8 cellular contexts compared by ENCODE assay signal in genomic region chr10:61897671-61898434, GRCh38. TPM values are rescaled to one million over a fixed set of nuclear protein-coding genes. Genes with fewer than 3 reads are reported as not detected.
DNase-seq lines count a peak whose midpoint lies in the region; ATAC-seq and TF ChIP-seq lines count a peak whose summit lies in the region.

No MANE protein-coding gene starts in this region.

- intact Hi-C loops in HCT116 (cut with micrococcal nuclease) = no loop called here
- intact Hi-C loops in activated CD4-positive, alpha-beta memory T cell treated with anti-CD3 and anti-CD28 coated beads for 36 hours (cut with micrococcal nuclease) = loop anchor here (1.0 to 5.0 kb wide), 4 partner anchors 16 to 529 kb away; no protein-coding TSS in a partner anchor

- peaks cover 6% of the 10 kb centered on the region for H3K36me3 Mint-ChIP-seq in activated CD4-positive, alpha-beta memory T cell treated with anti-CD3 and anti-CD28 coated beads for 36 hours
- peaks cover 7% of the 10 kb centered on the region for H3K36me3 Mint-ChIP-seq in natural killer cell treated with Interleukin-12 subunit alpha and Interleukin-12 subunit beta and Interleukin-15 and Interleukin-18, amount 100 ng/mL, for 72 hours

- H3K4me1 Mint-ChIP-seq in activated CD4-positive, alpha-beta memory T cell treated with anti-CD3 and anti-CD28 coated beads for 36 hours (ENCODE audit: low read depth) = peaks cover 41% of the 10 kb centered on the region
- peaks cover 41 to 47% of the 10 kb centered on the region in 2 donors for H3K4me1 Mint-ChIP-seq in natural killer cell treated with Interleukin-12 subunit alpha and Interleukin-12 subunit beta and Interleukin-15 and Interleukin-18, amount 100 ng/mL, for 72 hours (ENCODE audit: low read depth in 2 of 2)

- H3K4me3 Mint-ChIP-seq in activated CD4-positive, alpha-beta memory T cell treated with anti-CD3 and anti-CD28 coated beads for 36 hours = peak overlapping the region; percentile 66
- H3K4me3 Mint-ChIP-seq in natural killer cell treated with Interleukin-12 subunit alpha and Interleukin-12 subunit beta and Interleukin-15 and Interleukin-18, amount 100 ng/mL, for 72 hours = peak overlapping the region; percentile 95

- POLR2A ChIA-PET in HCT116 (lab: Charles Lee) = no interaction called here
- POLR2A ChIA-PET in activated CD4-positive, alpha-beta memory T cell treated with anti-CD3 and anti-CD28 coated beads for 36 hours (lab: Charles Lee) = interaction anchor here (1.0 to 1.8 kb wide), 2 partner anchors 36 to 41 kb away, joined by 3 to 10 read pairs; no protein-coding TSS in a partner anchor

- no TSS peak for BruUV-seq in HCT116 (replicated peaks; lab: Mats Ljungman, UMichigan)

- H3K27ac Mint-ChIP-seq in activated CD4-positive, alpha-beta memory T cell treated with anti-CD3 and anti-CD28 coated beads for 36 hours = peak overlapping the region; percentile 95
- H3K27ac Mint-ChIP-seq in natural killer cell treated with Interleukin-12 subunit alpha and Interleukin-12 subunit beta and Interleukin-15 and Interleukin-18, amount 100 ng/mL, for 72 hours = peak overlapping the region; percentile 90 to 93

- TF ChIP-seq POLR2A in HCT116 (IDR thresholded peaks at IDR 0.05; ENCODE audit: borderline replicate concordance, extremely low read depth, insufficient read depth, insufficient read length) = no peak

- H3K4me2 ChIP-seq in HCT116 (ENCODE audit: low read length) = peak overlapping the region; percentile 94

- H3K4me3 ChIP-seq in BE2C (ENCODE audit: low read depth, low read length) (peak overlapping the region; percentile 83), HCT116 (replicated peaks in 1 of 2; ENCODE audit: low read depth in 1 of 2, low read length in 2 of 2) (peak overlapping the region in 1 of 2 experiments; percentile 75; a peak in 1 of 4 replicates), fibroblast of villous mesenchyme (ENCODE audit: low read depth, low read length) (peak overlapping the region; percentile 24)

- peak overlapping the region; percentile 68 for H3K9ac ChIP-seq in HCT116 (ENCODE audit: low read length)

- H3K79me2 ChIP-seq in HCT116 (ENCODE audit: insufficient read depth, low read length) = no peaks in the 10 kb centered on the region

- H3K27ac ChIP-seq in HCT116 (ENCODE audit: low read depth, low read length) = peak overlapping the region; percentile 66

- H3K4me1 ChIP-seq in BE2C = peaks cover 23% of the 10 kb centered on the region
- H3K4me1 ChIP-seq in HCT116 (ENCODE audit: control insufficient read depth in 1 of 2, insufficient read depth in 2 of 2, low read length in 2 of 2) = peaks cover 15 to 34% of the 10 kb centered on the region in 2 experiments

- TF ChIP-seq CTCF in BE2C (IDR thresholded peaks at IDR 0.05; ENCODE audit: low read depth, low read length) = peak; percentile 40
- peak in 2 of 3 experiments; percentile 33 to 40; a peak in 4 of 6 replicates for TF ChIP-seq CTCF in HCT116 (IDR thresholded peaks at IDR 0.05 in 2 of 3, conservative IDR thresholded peaks at IDR 0.05 in 1 of 3; ENCODE audit: borderline replicate concordance in 1 of 3, insufficient read depth in 1 of 3, low read depth in 2 of 3, low read length in 2 of 3)
- peak; percentile 36 for TF ChIP-seq CTCF in fibroblast of villous mesenchyme (IDR thresholded peaks at IDR 0.05; ENCODE audit: insufficient read depth, low read depth, low read length)

- RAD21 ChIA-PET in HCT116 (lab: Charles Lee; ENCODE audit: low non-redundant PET in 1 of 2, low total read pairs in 2 of 2, uncharacterized antibody in 2 of 2, unreplicated experiment in 2 of 2) = no interaction called here

- H2AFZ ChIP-seq in HCT116 (ENCODE audit: low read depth, low read length, poor library complexity, severe bottlenecking) = peak overlapping the region; percentile 99

- H3K27me3 Mint-ChIP-seq in activated CD4-positive, alpha-beta memory T cell treated with anti-CD3 and anti-CD28 coated beads for 36 hours = no peaks in the 10 kb centered on the region
- H3K27me3 Mint-ChIP-seq in natural killer cell treated with Interleukin-12 subunit alpha and Interleukin-12 subunit beta and Interleukin-15 and Interleukin-18, amount 100 ng/mL, for 72 hours = no peaks in the 10 kb centered on the region

- no peak for TF ChIP-seq RAD21 in HCT116 (IDR thresholded peaks at IDR 0.05; ENCODE audit: low read depth)

- no peaks in the 10 kb centered on the region for H4K20me1 ChIP-seq in HCT116 (ENCODE audit: insufficient read depth)

- peak; percentile 31 for DNase-seq in BE2C
- DNase-seq in HCT116 (ENCODE audit: low read depth, low spot score) = no peak
- DNase-seq in activated CD4-positive, alpha-beta memory T cell treated with anti-CD3 and anti-CD28 coated beads for 36 hours = peak; percentile 47
- DNase-seq in fibroblast of villous mesenchyme (ENCODE audit: low read depth) = peak; percentile 64
- DNase-seq in natural killer cell treated with Interleukin-12 subunit alpha and Interleukin-12 subunit beta and Interleukin-15 and Interleukin-18, amount 100 ng/mL, for 72 hours (ENCODE audit: low spot score) = no peak
- DNase-seq in GOT3 (lab: John Stamatoyannopoulos, UW) = no peak
- DNase-seq in stimulated activated CD8-positive, alpha-beta memory T cell treated with anti-CD3 and anti-CD28 coated beads, Interleukin-4, amount 100 ng/mL, for 48 hours = no peak
- no peak for DNase-seq in NCI-H2081 treated with DMSO at 0.1 percent for 48 hours (lab: John Stamatoyannopoulos, UW)

- CTCF ChIA-PET in HCT116 (lab: Charles Lee) = interaction anchor here (0.6 to 2.3 kb wide), 9 partner anchors 8 to 669 kb away, joined by 3 to 16 read pairs (median 6); no protein-coding TSS in a partner anchor
- CTCF ChIA-PET in activated CD4-positive, alpha-beta memory T cell treated with anti-CD3 and anti-CD28 coated beads for 36 hours (lab: Charles Lee) = interaction anchor here (0.7 to 2.4 kb wide), 23 partner anchors 8 to 367 kb away, joined by 3 to 25 read pairs (median 6); no protein-coding TSS in a partner anchor

- no peaks in the 10 kb centered on the region for H3K36me3 ChIP-seq in BE2C
- no peaks in the 10 kb centered on the region for H3K36me3 ChIP-seq in HCT116 (ENCODE audit: control insufficient read depth in 1 of 2, insufficient read depth in 2 of 2, low read length in 2 of 2)

- H3K9me3 ChIP-seq in BE2C (no peaks in the 10 kb centered on the region), HCT116 (ENCODE audit: control insufficient read depth in 1 of 2, insufficient read depth in 1 of 2, low read depth in 1 of 2, low read length in 2 of 2) (no peaks in the 10 kb centered on the region)

- H3K27me3 ChIP-seq in BE2C = no peaks in the 10 kb centered on the region
- H3K27me3 ChIP-seq in HCT116 (ENCODE audit: insufficient read depth, low read length) = no peaks in the 10 kb centered on the region

- peak; percentile 39 for ATAC-seq in HCT116
- ATAC-seq in natural killer cell treated with Interleukin-12 subunit alpha and Interleukin-12 subunit beta and Interleukin-15 and Interleukin-18, amount 100 ng/mL, for 72 hours = no peak

- H3K9me2 ChIP-seq in HCT116 (ENCODE audit: insufficient read depth) = no peaks in the 10 kb centered on the region

- no peaks in the 10 kb centered on the region for H3K9me3 Mint-ChIP-seq in activated CD4-positive, alpha-beta memory T cell treated with anti-CD3 and anti-CD28 coated beads for 36 hours
- no peaks in the 10 kb centered on the region for H3K9me3 Mint-ChIP-seq in natural killer cell treated with Interleukin-12 subunit alpha and Interleukin-12 subunit beta and Interleukin-15 and Interleukin-18, amount 100 ng/mL, for 72 hours

TF ChIP-seq in HCT116, 20 proteins besides CTCF, POLR2A, EP300 and RAD21:
- TF ChIP-seq EZH2phosphoT487 (IDR thresholded peaks at IDR 0.05; ENCODE audit: borderline replicate concordance) = no peak
- TF ChIP-seq POLR2AphosphoS5 (IDR thresholded peaks at IDR 0.05; ENCODE audit: low read depth, low read length) = no peak
- TF ChIP-seq FOSL1 (IDR thresholded peaks at IDR 0.05; ENCODE audit: low read depth) = no peak

RNA-seq across cellular contexts. Expression of gene ARID5B, which starts 3.6 kb away (rescaled TPM):
- polyA plus RNA-seq in BE2C (2012; ENCODE audit: insufficient read depth, insufficient read length, low read depth) = 7.2 TPM
- total RNA-seq in HCT116 (2021; ENCODE audit: unreplicated experiment) (4.7 TPM), fibroblast of villous mesenchyme (126 and 162 TPM in 2 replicates)
- polyA plus RNA-seq in HCT116 (2012) = 0.59 and 0.91 TPM in 2 replicates
- total RNA-seq in activated CD4-positive, alpha-beta memory T cell treated with anti-CD3 and anti-CD28 coated beads for 36 hours = 10 to 100 TPM; 79.4 to 79.6 TPM
- 10 to 100 TPM; 46.1 to 51.7 TPM for total RNA-seq in natural killer cell treated with Interleukin-12 subunit alpha and Interleukin-12 subunit beta and Interleukin-15 and Interleukin-18, amount 100 ng/mL, for 72 hours

Comparison
In these comparisons a context has a peak if more than half of its experiments do, and no peak if none do; other contexts are left out.
1. DNase-seq: peak in BE2C (single experiment), activated CD4-positive, alpha-beta memory T cell treated with anti-CD3 and anti-CD28 coated beads for 36 hours (single experiment) and fibroblast of villous mesenchyme (single experiment); none in HCT116 (single experiment), natural killer cell treated with Interleukin-12 subunit alpha and Interleukin-12 subunit beta and Interleukin-15 and Interleukin-18, amount 100 ng/mL, for 72 hours (single experiment), GOT3 (single experiment), stimulated activated CD8-positive, alpha-beta memory T cell treated with anti-CD3 and anti-CD28 coated beads, Interleukin-4, amount 100 ng/mL, for 48 hours (single experiment) and NCI-H2081 treated with DMSO at 0.1 percent for 48 hours (single experiment).
2. Peak in every context shown above with its lines, with median percentiles within 50 percentile points of each other: CTCF ChIP-seq.